Comparison of ENCODE assay signal across 16 cellular contexts in the genomic region with DNA sequence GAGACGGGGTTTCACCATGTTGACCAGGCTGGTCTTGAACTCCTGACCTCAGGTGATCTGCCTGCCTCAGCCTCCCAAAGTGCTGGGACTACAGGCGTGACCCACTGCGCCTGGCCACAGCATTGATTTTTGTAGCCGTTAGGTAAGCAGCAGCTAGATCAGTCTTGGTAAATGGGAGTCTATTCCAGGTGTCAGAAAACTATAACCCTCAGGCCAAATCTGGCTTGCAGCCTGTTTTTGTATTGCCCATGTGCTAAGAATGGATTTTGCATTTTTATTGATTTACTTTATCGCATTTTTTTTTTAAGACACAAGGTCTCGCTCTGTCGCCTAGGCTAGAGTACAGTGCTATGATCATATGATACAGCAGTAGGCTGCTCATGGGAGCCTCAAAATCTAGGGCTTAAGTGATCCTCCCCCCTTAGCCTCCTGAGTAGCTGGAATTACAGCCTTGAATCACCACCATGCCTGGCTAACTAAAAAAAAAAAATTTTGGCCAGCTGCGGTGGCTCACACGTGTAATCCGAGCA. TPM values are rescaled to one million over a fixed set of nuclear protein-coding genes. Genes with fewer than 3 reads are reported as not detected.
DNase-seq lines count a peak whose midpoint lies in the region; ATAC-seq, FAIRE-seq and TF ChIP-seq lines count a peak whose summit lies in the region.
"Had no signal": no experiment of that assay in that cellular context is flagged by ENCODE, and none has a peak within 500 bp of the region (broad histone marks: within the 10 kb centered on the region; RNA-seq: fewer than 3 reads in every experiment).

No MANE protein-coding gene starts in this region.

- H3K27ac ChIP-seq in GM23338 (ENCODE audit: low read depth) (no peak overlapping the region), HEK293 (ENCODE audit: extremely low read depth, low read depth, low read length) (no peak overlapping the region), H1 (ENCODE audit: low read depth, low read length) (no peak overlapping the region)

- no peak overlapping the region for H3K56ac ChIP-seq in H1 (replicated peaks; ENCODE audit: insufficient read length, low read depth, low read length)

- H3K27me3 Mint-ChIP-seq in GM23338 (ENCODE audit: insufficient read depth, low read depth, poor library complexity): no peaks in the 10 kb centered on the region

- ATAC-seq in GM23338 (no peak), HG02678 (IDR thresholded peaks at IDR 0.05; ENCODE audit: unreplicated experiment) (no peak)
- ATAC-seq: HCT116 had no signal

- H3K23me2 ChIP-seq in H1 (ENCODE audit: low read depth, low read length): no peaks in the 10 kb centered on the region

- no peak overlapping the region for H3K4me3 Mint-ChIP-seq in GM23338
- H3K4me3 Mint-ChIP-seq: CD4-positive, alpha-beta memory T cell; H9 had no signal

- TF ChIP-seq EP300 in H1 (IDR thresholded peaks at IDR 0.05; ENCODE audit: borderline replicate concordance in 1 of 2, low read depth in 2 of 2, low read length in 2 of 2): no peak

- no peak overlapping the region for H3K23ac ChIP-seq in H1 (ENCODE audit: insufficient read length)

- peaks cover 5% of the 10 kb centered on the region; the same call in 2 of the 3 replicates for H3K36me3 Mint-ChIP-seq in GM23338 (ENCODE audit: low read depth)
- H3K36me3 Mint-ChIP-seq: CD4-positive, alpha-beta memory T cell had no signal

- 0 out of 2 replicates have a peak overlapping the region, but pooled peaks have one; percentile 61 for H2BK20ac ChIP-seq in H1 (ENCODE audit: low read length)

- H2AK5ac ChIP-seq in H1 (ENCODE audit: low read depth, low read length): no peak overlapping the region

- no peak overlapping the region for H3K18ac ChIP-seq in H1 (ENCODE audit: extremely low read depth, low read length)

- H4K8ac ChIP-seq in H1 (ENCODE audit: extremely low read depth, insufficient read depth, low read length): no peak overlapping the region

- H3K27ac Mint-ChIP-seq in GM23338: no peak overlapping the region
- H3K27ac Mint-ChIP-seq: CD4-positive, alpha-beta memory T cell; H9 had no signal

- H3K4me1 ChIP-seq in GM23338 (ENCODE audit: insufficient read depth): no peaks in the 10 kb centered on the region
- H3K4me1 ChIP-seq in HEK293 (ENCODE audit: control insufficient read depth, insufficient read depth, low read length): no peaks in the 10 kb centered on the region
- no peaks in the 10 kb centered on the region for H3K4me1 ChIP-seq in H1 (replicated peaks in 1 of 4; ENCODE audit: control insufficient read depth in 3 of 4, insufficient read depth in 4 of 4, low read length in 3 of 4)

- no peak overlapping the region for H3K4me2 ChIP-seq in GM23338
- no peak overlapping the region for H3K4me2 ChIP-seq in H1 (ENCODE audit: insufficient read depth in 1 of 2, low read depth in 2 of 2, low read length in 2 of 2)

- no peaks in the 10 kb centered on the region for H3K27me3 ChIP-seq in GM23338 (ENCODE audit: insufficient read depth)
- H3K27me3 ChIP-seq in H1 (replicated peaks in 1 of 4; ENCODE audit: control insufficient read depth in 3 of 4, extremely low read depth in 1 of 4, insufficient read depth in 3 of 4, low read length in 3 of 4): no peaks in the 10 kb centered on the region

- FAIRE-seq in H1 (lab: Jason Lieb, UNC): no peak
- FAIRE-seq: G401.6, GM12892 had no signal

- H3K9me3 ChIP-seq in HEK293 (ENCODE audit: control insufficient read depth, insufficient read depth, low read depth, low read length) (no peaks in the 10 kb centered on the region), H1 (ENCODE audit: insufficient read depth in 2 of 2, low read depth in 1 of 2, low read length in 1 of 2) (no peaks in the 10 kb centered on the region)

- CTCF ChIA-PET in HEK293 (lab: Yijun Ruan, JAX) (no interaction called here), H1 (lab: Charles Lee; ENCODE audit: partially characterized antibody) (interaction anchor here (0.8 to 0.9 kb wide), 2 partner anchors 31 to 33 kb away, joined by 3 to 5 read pairs; no protein-coding TSS in a partner anchor)

- H2AFZ ChIP-seq in GM23338 (peak overlapping the region; percentile 63; the same call in 1 of the 2 replicates), H1 (ENCODE audit: low read length) (no peak overlapping the region)

- H4K91ac ChIP-seq in H1 (replicated peaks; ENCODE audit: insufficient read length, low read length): no peak overlapping the region

- H3K14ac ChIP-seq in H1 (ENCODE audit: insufficient read length): no peak overlapping the region

- POLR2A ChIA-PET in HEK293 (lab: Yijun Ruan, JAX) (no interaction called here), H1 (lab: Charles Lee; ENCODE audit: partially characterized antibody) (interaction anchor here (1.5 kb wide), 1 partner anchor 21 kb away, joined by 4 read pairs; no protein-coding TSS in a partner anchor)

- H3K4me1 Mint-ChIP-seq in GM23338: peaks cover 7% of the 10 kb centered on the region

- H3K9me2 ChIP-seq in GM23338 (ENCODE audit: insufficient read depth): no peaks in the 10 kb centered on the region

- H3K79me1 ChIP-seq in H1 (ENCODE audit: low read depth, low read length): no peaks in the 10 kb centered on the region

- no peaks in the 10 kb centered on the region for H4K20me1 ChIP-seq in GM23338 (replicated peaks; ENCODE audit: insufficient read depth)
- H4K20me1 ChIP-seq in H1 (replicated peaks in 1 of 2; ENCODE audit: control insufficient read depth in 1 of 2, insufficient read depth in 2 of 2, low read length in 2 of 2): no peaks in the 10 kb centered on the region

- no peak overlapping the region for H2BK15ac ChIP-seq in H1 (ENCODE audit: low read length)

- H2BK120ac ChIP-seq in H1 (replicated peaks; ENCODE audit: low read depth, low read length): no peak overlapping the region

- WGBS in H1 (ENCODE audit: extremely low coverage in 1 of 2, insufficient coverage in 1 of 2, insufficient read length in 1 of 2, insufficient replicate concordance in 2 of 2, low coverage in 1 of 2, low lambda C conversion rate in 2 of 2, missing lambda C conversion rate in 1 of 2), 2 experiments: 80% methylated on average over 10 of the region's 10 CpGs; no CpG with 5 or more reads in 1 of the 2 experiments

- no peaks in the 10 kb centered on the region for H3K36me3 ChIP-seq in GM23338 (ENCODE audit: insufficient read depth)
- H3K36me3 ChIP-seq in HEK293 (ENCODE audit: control insufficient read depth in 2 of 2, insufficient read depth in 1 of 2, low read length in 2 of 2): no peaks in the 10 kb centered on the region
- H3K36me3 ChIP-seq in H1 (ENCODE audit: control insufficient read depth in 2 of 4, insufficient read depth in 4 of 4, low read length in 3 of 4): no peaks in the 10 kb centered on the region

- no peaks in the 10 kb centered on the region for H3F3A ChIP-seq in GM23338 (replicated peaks; ENCODE audit: low read depth)

- H2BK5ac ChIP-seq in H1 (ENCODE audit: low read depth, low read length): no peak overlapping the region

- H2BK12ac ChIP-seq in H1 (ENCODE audit: low read depth, low read length): no peak overlapping the region

- H3K9ac ChIP-seq in H1 (replicated peaks in 1 of 4; ENCODE audit: extremely low read depth in 1 of 4, low read depth in 3 of 4, low read length in 3 of 4): no peak overlapping the region

- H3K4me3 ChIP-seq in GM23338 (no peak overlapping the region), HEK293 (ENCODE audit: low read depth, low read length) (no peak overlapping the region), H1 (ENCODE audit: extremely low read depth in 1 of 4, insufficient read depth in 2 of 4, low read depth in 3 of 4, low read length in 4 of 4) (no peak overlapping the region)

- H3K4ac ChIP-seq in H1 (replicated peaks; ENCODE audit: insufficient read length, low read depth, low read length): no peak overlapping the region

- TF ChIP-seq POLR2A in H1 (IDR thresholded peaks at IDR 0.05; ENCODE audit: control extremely low read depth in 1 of 2, low read depth in 2 of 2, low read length in 2 of 2): no peak

- no peak overlapping the region for H4K5ac ChIP-seq in H1 (ENCODE audit: insufficient read length, low read depth, low read length)

- TF ChIP-seq CTCF in GM23338 (conservative IDR thresholded peaks at IDR 0.05; ENCODE audit: low read depth in 2 of 2): no peak
- no peak for TF ChIP-seq CTCF in HEK293 (tag by site-specific recombination; IDR thresholded peaks at IDR 0.05)
- no peak for TF ChIP-seq CTCF in H1 (IDR thresholded peaks at IDR 0.05; ENCODE audit: control extremely low read depth in 1 of 3, insufficient read depth in 1 of 3, low read depth in 1 of 3, low read length in 3 of 3)

- H3K79me2 ChIP-seq in GM23338 (replicated peaks; ENCODE audit: insufficient read depth) (no peaks in the 10 kb centered on the region), H1 (ENCODE audit: control insufficient read depth in 1 of 2, insufficient read depth in 2 of 2, low read length in 2 of 2) (no peaks in the 10 kb centered on the region)

- no peak for DNase-seq in GM23338 (ENCODE audit: low spot score)
- no peak for DNase-seq in H1 (ENCODE audit: low read depth in 1 of 2, low spot score in 2 of 2)
- no peak for DNase-seq in activated CD4-positive, CD25-positive, alpha-beta regulatory T cell (lab: John Stamatoyannopoulos, UW)
- no peak for DNase-seq in cerebellar cortex (ENCODE audit: low spot score)
- DNase-seq: C1 segment of cervical spinal cord; Calu3; CD4-positive, alpha-beta memory T cell; COR-L47; DMS153; DND-41; H9 had no signal

- TF ChIP-seq RAD21 in H1 (IDR thresholded peaks at IDR 0.05 in 1 of 2, conservative IDR thresholded peaks at IDR 0.05 in 1 of 2; ENCODE audit: low read depth in 2 of 2, low read length in 2 of 2): no peak

- H3K9me3 Mint-ChIP-seq in GM23338: peaks cover 8% of the 10 kb centered on the region
- H3K9me3 Mint-ChIP-seq: CD4-positive, alpha-beta memory T cell had no signal

RNA-seq across cellular contexts. Expression of gene SRSF10, which starts 16.6 kb away (rescaled TPM):
- 191 and 196 TPM in 2 replicates for total RNA-seq in GM23338 (2014; rRNA removed; shearing (Covaris generic))
- polyA plus RNA-seq in GM23338 (2016; fragmentation: Nextera tagmentation; extraction: Ambion mirVana) (242 and 275 TPM in 2 replicates), H1 (2011; rRNA removed) (155 and 164 TPM in 2 replicates)
- 194 TPM in 2 replicates for total RNA-seq in H1 (2021; fragmentation: NEBNext Ultra II Directional; extraction: Animal tissue kit (Norgen Biotek cat#: 25700))
- 199 TPM for polyA plus RNA-seq in H1 (2011; cell fraction: cytosol; rRNA removed)
- polyA plus RNA-seq in H1 (2011; cell fraction: nucleus; rRNA removed): 110 TPM
- 121 to 182 TPM (median 137 TPM) in 4 replicates for polyA plus RNA-seq in H1 (2012, experiment 1 of 2)
- 18.2 TPM for polyA plus RNA-seq in H1 (2012, experiment 2 of 2)
- polyA plus RNA-seq in H1 (2013, experiment 1 of 2): 130 TPM
- 120 TPM for polyA plus RNA-seq in H1 (2013, experiment 2 of 2)
- polyA minus RNA-seq in H1 (2011; rRNA and poly(A)+ RNA removed): 134 and 159 TPM in 2 replicates
- polyA minus RNA-seq in H1 (2011; cell fraction: cytosol; rRNA and poly(A)+ RNA removed): 126 TPM
- 255 TPM for polyA minus RNA-seq in H1 (2011; cell fraction: nucleus; rRNA and poly(A)+ RNA removed)

RNA-seq across cellular contexts. Expression of gene PNRC2, which starts 37.1 kb away (rescaled TPM):
- total RNA-seq in GM23338 (2014; rRNA removed; shearing (Covaris generic)): 144 and 157 TPM in 2 replicates
- polyA plus RNA-seq in GM23338 (2016; fragmentation: Nextera tagmentation; extraction: Ambion mirVana) (218 and 237 TPM in 2 replicates), H1 (2011; rRNA removed) (57.5 and 84.0 TPM in 2 replicates)
- total RNA-seq in H1 (2021; fragmentation: NEBNext Ultra II Directional; extraction: Animal tissue kit (Norgen Biotek cat#: 25700)): 139 and 147 TPM in 2 replicates
- polyA plus RNA-seq in H1 (2011; cell fraction: cytosol; rRNA removed): 101 TPM
- polyA plus RNA-seq in H1 (2011; cell fraction: nucleus; rRNA removed): 31.5 TPM
- polyA plus RNA-seq in H1 (2012, experiment 1 of 2): 65.3 to 149 TPM (median 106 TPM) in 4 replicates
- 9.4 TPM for polyA plus RNA-seq in H1 (2012, experiment 2 of 2)
- polyA plus RNA-seq in H1 (2013, experiment 1 of 2): 110 TPM
- 114 TPM for polyA plus RNA-seq in H1 (2013, experiment 2 of 2)
- 51.1 and 57.6 TPM in 2 replicates for polyA minus RNA-seq in H1 (2011; rRNA and poly(A)+ RNA removed)
- polyA minus RNA-seq in H1 (2011; cell fraction: cytosol; rRNA and poly(A)+ RNA removed): 65.0 TPM
- polyA minus RNA-seq in H1 (2011; cell fraction: nucleus; rRNA and poly(A)+ RNA removed): 36.4 TPM
